Comparison of ENCODE assay signal across 17 cellular contexts in genomic region chr2:169106125-169106524, GRCh38. TPM values are rescaled to one million over a fixed set of nuclear protein-coding genes. Genes with fewer than 3 reads are reported as not detected.
A peak's percentile ranks its signal among the peaks of the same experiment; 100 is the strongest.
DNase-seq lines count a peak whose midpoint lies in the region; ATAC-seq and TF ChIP-seq lines count a peak whose summit lies in the region.
"Had no signal": no experiment of that assay in that cellular context is flagged by ENCODE, and none has a peak within 500 bp of the region (broad histone marks: within the 10 kb centered on the region; RNA-seq: fewer than 3 reads in every experiment).

No MANE protein-coding gene starts in this region.

- peaks cover 51% of the 10 kb centered on the region for H3K4me1 Mint-ChIP-seq in stimulated activated naive CD8-positive, alpha-beta T cell treated with anti-CD3 and anti-CD28 coated beads, Interleukin-15, amount 100 ng/mL, for 72 hours
- peaks cover 50 to 51% of the 10 kb centered on the region in 2 donors for H3K4me1 Mint-ChIP-seq in immature natural killer cell

- no peaks in the 10 kb centered on the region for H3K9me3 ChIP-seq in Loucy (ENCODE audit: insufficient read depth, low read depth, low read length)
- H3K9me3 ChIP-seq in heart right ventricle = no peaks in the 10 kb centered on the region
- H3K9me3 ChIP-seq: SJCRH30 had no signal

- H3K27me3 ChIP-seq in Loucy (ENCODE audit: insufficient read depth, low read length, poor library complexity, severe bottlenecking) (no peaks in the 10 kb centered on the region), heart right ventricle (no peaks in the 10 kb centered on the region)
- H3K27me3 ChIP-seq: SJCRH30 had no signal

- H3K9me2 ChIP-seq in Loucy (replicated peaks; ENCODE audit: low read depth, low read length) = no peaks in the 10 kb centered on the region

- peaks cover 9% of the 10 kb centered on the region for H3K27me3 Mint-ChIP-seq in stimulated activated naive CD8-positive, alpha-beta T cell treated with anti-CD3 and anti-CD28 coated beads, Interleukin-15, amount 100 ng/mL, for 72 hours
- H3K27me3 Mint-ChIP-seq in immature natural killer cell (ENCODE audit: low read depth in 3 of 3) = peaks cover 0 to 2% (median 0%) of the 10 kb centered on the region in 3 donors
- H3K27me3 Mint-ChIP-seq: B cell had no signal

- H4K20me1 ChIP-seq in Loucy (ENCODE audit: insufficient read depth, low read length, poor library complexity, severe bottlenecking) = no peaks in the 10 kb centered on the region

- 87 to 89% methylated on average over 2 of the region's 2 CpGs for WGBS in heart right ventricle, 2 donors

- H3K36me3 ChIP-seq in Loucy (ENCODE audit: insufficient read depth, low read length) = no peaks in the 10 kb centered on the region
- no peaks in the 10 kb centered on the region for H3K36me3 ChIP-seq in heart right ventricle
- H3K36me3 ChIP-seq: SJCRH30 had no signal

- peak overlapping the region; percentile 55 for H3K9ac ChIP-seq in Loucy (ENCODE audit: low read depth, low read length, poor library complexity, severe bottlenecking)
- H3K9ac ChIP-seq: GM23248 had no signal

- H2AFZ ChIP-seq in Loucy (ENCODE audit: low read length) = no peak overlapping the region
- H2AFZ ChIP-seq: GM23248, PC-9 had no signal

- intact Hi-C loops in cardiac septum (cut with DNase I) (no loop called here), heart right ventricle (cut with DNase I) (loop anchor here in 4 of 10 donors (5.0 kb wide), 3 partner anchors 36 to 291 kb away; no protein-coding TSS in a partner anchor)

- peak overlapping the region; percentile 32 for H3K4me3 ChIP-seq in Loucy (ENCODE audit: low read length, poor library complexity, severe bottlenecking)
- no peak overlapping the region for H3K4me3 ChIP-seq in heart right ventricle
- H3K4me3 ChIP-seq: GM23248, PC-9, SJCRH30 had no signal

- no peaks in the 10 kb centered on the region for H3K36me3 Mint-ChIP-seq in immature natural killer cell

- H3K79me2 ChIP-seq in Loucy (ENCODE audit: insufficient read depth, low read length) = no peaks in the 10 kb centered on the region

- H3K4me2 ChIP-seq in Loucy (ENCODE audit: low read depth, low read length, poor library complexity, severe bottlenecking) = peak overlapping the region; percentile 68
- H3K4me2 ChIP-seq: PC-9 had no signal

- peaks cover 64% of the 10 kb centered on the region for H3K4me1 ChIP-seq in Loucy (ENCODE audit: insufficient read depth, low read length, poor library complexity, severe bottlenecking)
- H3K4me1 ChIP-seq in heart right ventricle = peaks cover 0 to 54% (median 0%) of the 10 kb centered on the region in 9 donors
- H3K4me1 ChIP-seq: SJCRH30 had no signal

- H3K27ac Mint-ChIP-seq in stimulated activated naive CD8-positive, alpha-beta T cell treated with anti-CD3 and anti-CD28 coated beads, Interleukin-15, amount 100 ng/mL, for 72 hours = peak overlapping the region; percentile 3 to 36
- peak overlapping the region in 1 of 6 donors; percentile 32 for H3K27ac Mint-ChIP-seq in immature natural killer cell
- H3K27ac Mint-ChIP-seq: B cell had no signal

- no peak for ATAC-seq in stimulated activated naive CD8-positive, alpha-beta T cell treated with anti-CD3 and anti-CD28 coated beads, Interleukin-15, amount 100 ng/mL, for 72 hours
- ATAC-seq in stimulated activated naive CD8-positive, alpha-beta T cell treated with anti-CD3 and anti-CD28 coated beads, Interleukin-15, Interleukin-2, amounts not matched to agents 100 U/mL and 50 U/mL, for 24 hours = no peak
- no peak for ATAC-seq in heart right ventricle

- no peak overlapping the region for H3K4me3 Mint-ChIP-seq in stimulated activated naive CD8-positive, alpha-beta T cell treated with anti-CD3 and anti-CD28 coated beads, Interleukin-15, amount 100 ng/mL, for 72 hours
- H3K4me3 Mint-ChIP-seq in immature natural killer cell = peak overlapping the region in 4 of 5 donors; percentile 3 to 67 (median 40)
- H3K4me3 Mint-ChIP-seq: B cell had no signal

- no peak for DNase-seq in stimulated activated naive CD8-positive, alpha-beta T cell treated with anti-CD3 and anti-CD28 coated beads, Interleukin-15, amount 100 ng/mL, for 72 hours
- no peak for DNase-seq in stimulated activated naive CD8-positive, alpha-beta T cell treated with anti-CD3 and anti-CD28 coated beads, Interleukin-15, Interleukin-2, amounts not matched to agents 100 U/mL and 50 U/mL, for 24 hours
- no peak for DNase-seq in immature natural killer cell
- no peak for DNase-seq in cardiac septum (ENCODE audit: low spot score)
- no peak for DNase-seq in heart right ventricle
- no peak for DNase-seq in AML-193 (lab: John Stamatoyannopoulos, UW)
- DNase-seq: DMS79 treated with DMSO at 0.1 percent for 48 hours, GM23248, HCEC 1CT, NCI-H1048, NCI-H1436 treated with DMSO at 0.1 percent for 48 hours, PC-9, SJCRH30 had no signal

- peak overlapping the region in 1 of 10 donors; percentile 68 for H3K27ac ChIP-seq in heart right ventricle
- H3K27ac ChIP-seq: GM23248, PC-9, SJCRH30 had no signal

- peaks cover 12% of the 10 kb centered on the region for H3F3A ChIP-seq in Loucy (ENCODE audit: low read depth)

- H3K9me3 Mint-ChIP-seq in stimulated activated naive CD8-positive, alpha-beta T cell treated with anti-CD3 and anti-CD28 coated beads, Interleukin-15, amount 100 ng/mL, for 72 hours = no peaks in the 10 kb centered on the region
- H3K9me3 Mint-ChIP-seq in immature natural killer cell = no peaks in the 10 kb centered on the region

- TF ChIP-seq CTCF in Loucy (conservative IDR thresholded peaks at IDR 0.05; ENCODE audit: low read length) (no peak), heart right ventricle (IDR thresholded peaks at IDR 0.05) (no peak)

RNA-seq across cellular contexts. Expression of gene DHRS9, which starts 36.8 kb away (rescaled TPM):
- polyA plus RNA-seq in immature natural killer cell (under 1 TPM in 1 of 3 donors, not detected in 2; 0.31 TPM), heart right ventricle (10 to 100 TPM in 1 of 2 donors, under 1 TPM in 1; 0.73 to 10.4 TPM)
- total RNA-seq in cardiac septum (9.8 TPM), heart right ventricle (10 to 100 TPM in 1 of 10 donors, 1 to 10 TPM in 5, under 1 TPM in 4; 0.17 to 10.4 (median 1.5) TPM)
- total RNA-seq: G401, GM23248, NCI-H460, PC-9, SJCRH30 had no signal
- polyA plus RNA-seq: GM23248 had no signal

Comparison
In these comparisons a context has a peak if more than half of its experiments do, and no peak if none do; other contexts are left out.
1. H3K4me3 Mint-ChIP-seq: peak in immature natural killer cell (4 of 5); none in stimulated activated naive CD8-positive, alpha-beta T cell treated with anti-CD3 and anti-CD28 coated beads, Interleukin-15, amount 100 ng/mL, for 72 hours (0 of 2).